Comparison of ENCODE assay signal across 8 cellular contexts in genomic region chr6:151353795-151354194, GRCh38.
"Had no signal": no experiment of that assay in that cellular context is flagged by ENCODE, and none has a peak within 500 bp of the region (broad histone marks: within the 10 kb centered on the region; RNA-seq: fewer than 3 reads in every experiment).

No MANE protein-coding gene starts in this region.

- FAIRE-seq: HepG2, HTR-8/SVneo had no signal

- H3K27ac ChIP-seq: HL-60, KMS-11 had no signal

- H3K9me3 Mint-ChIP-seq: IgD-negative memory B cell had no signal

- H3K27ac Mint-ChIP-seq: IgD-negative memory B cell had no signal

- DNase-seq: IMR-90, Karpas-422, KG1 had no signal

- H3K4me3 Mint-ChIP-seq: IgD-negative memory B cell had no signal

- H3K4me1 Mint-ChIP-seq: IgD-negative memory B cell had no signal

- H3K9ac ChIP-seq: KMS-11 had no signal

- H3K4me2 ChIP-seq: KMS-11 had no signal

- H3K27me3 Mint-ChIP-seq: IgD-negative memory B cell had no signal
